8 cellular contexts compared by ENCODE assay signal in genomic region chr16:28291651-28292626, GRCh38.
DNase-seq lines count a peak whose midpoint lies in the region; ATAC-seq lines count a peak whose summit lies in the region.

TSS of gene SBK1 (plus strand) at chr16:28292525. CDS start at chr16:28317392, 24,867 bp downstream.

- DNase-seq in SIG-M5 treated with dmso at 0.1 percent for 504 hours (lab: John Stamatoyannopoulos, UW; ENCODE audit: unreplicated experiment) (peak; percentile 67), SIG-M5 (lab: John Stamatoyannopoulos, UW) (no peak), NCI-H226 (peak; percentile 66), kidney tubule cell (ENCODE audit: low spot score) (peak; percentile 85)
- DNase-seq in central memory CD8-positive, alpha-beta T cell (ENCODE audit: low spot score in 2 of 2): peak; percentile 65 to 80
- peak; percentile 49 to 71 (median 62) for DNase-seq in stimulated activated CD4-positive, alpha-beta T cell treated with anti-CD3 and anti-CD28 coated beads, Interleukin-1b, Interleukin-23, amount 100 ng/mL, for 24 hours (ENCODE audit: low read depth in 4 of 4, low spot score in 1 of 4)

- peaks cover 64% of the 10 kb centered on the region for H3K4me1 Mint-ChIP-seq in central memory CD8-positive, alpha-beta T cell

- H3K4me3 Mint-ChIP-seq in central memory CD8-positive, alpha-beta T cell: peak within 1 kb of the TSS; percentile 89

- no peaks in the 10 kb centered on the region for H3K9me3 Mint-ChIP-seq in central memory CD8-positive, alpha-beta T cell

- H3K36me3 Mint-ChIP-seq in central memory CD8-positive, alpha-beta T cell (ENCODE audit: insufficient read depth): peaks cover 9% of the 10 kb centered on the region

- no peaks in the 10 kb centered on the region for H3K27me3 Mint-ChIP-seq in central memory CD8-positive, alpha-beta T cell

- peak; percentile 89 for ATAC-seq in HG03135 (IDR thresholded peaks at IDR 0.05; ENCODE audit: unreplicated experiment)
- ATAC-seq in activated CD4-positive, CD25-positive, alpha-beta regulatory T cell treated with anti-CD3 and anti-CD28 coated beads, Interleukin-2, amount 50 U/mL, for 24 hours: peak; percentile 95 to 97
- ATAC-seq in central memory CD8-positive, alpha-beta T cell (replicated peaks; ENCODE audit: extremely low read depth, poor library complexity, severe bottlenecking): peak; percentile 93

- peak within 1 kb of the TSS; percentile 68 for H3K27ac Mint-ChIP-seq in central memory CD8-positive, alpha-beta T cell (ENCODE audit: low read depth)
